In the genomic region with DNA sequence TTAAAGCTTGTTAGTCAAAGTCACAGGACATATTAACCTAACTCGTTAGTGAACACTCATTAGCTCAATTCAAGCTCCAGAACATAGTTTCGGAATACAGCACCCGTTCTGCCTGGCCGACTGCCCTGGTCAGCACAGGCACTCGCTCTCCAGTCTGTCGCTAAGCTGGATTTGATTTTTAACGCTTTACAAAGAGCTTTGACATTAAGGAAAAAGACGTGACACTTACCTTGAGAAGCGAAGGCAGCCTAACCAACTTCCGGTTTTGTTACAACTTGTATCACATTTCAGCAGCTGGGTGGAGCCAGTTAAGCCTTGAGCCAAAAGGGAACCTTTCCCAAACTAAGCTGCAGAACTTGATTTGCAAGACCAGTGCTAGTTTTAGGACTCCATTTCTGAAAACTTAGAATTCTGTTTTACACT, we compare ENCODE assay signal across 8 cellular contexts. TPM values are rescaled to one million over a fixed set of nuclear protein-coding genes. Genes with fewer than 3 reads are reported as not detected.
DNase-seq lines count a peak whose midpoint lies in the region; TF ChIP-seq lines count a peak whose summit lies in the region.

A gene with protein sequence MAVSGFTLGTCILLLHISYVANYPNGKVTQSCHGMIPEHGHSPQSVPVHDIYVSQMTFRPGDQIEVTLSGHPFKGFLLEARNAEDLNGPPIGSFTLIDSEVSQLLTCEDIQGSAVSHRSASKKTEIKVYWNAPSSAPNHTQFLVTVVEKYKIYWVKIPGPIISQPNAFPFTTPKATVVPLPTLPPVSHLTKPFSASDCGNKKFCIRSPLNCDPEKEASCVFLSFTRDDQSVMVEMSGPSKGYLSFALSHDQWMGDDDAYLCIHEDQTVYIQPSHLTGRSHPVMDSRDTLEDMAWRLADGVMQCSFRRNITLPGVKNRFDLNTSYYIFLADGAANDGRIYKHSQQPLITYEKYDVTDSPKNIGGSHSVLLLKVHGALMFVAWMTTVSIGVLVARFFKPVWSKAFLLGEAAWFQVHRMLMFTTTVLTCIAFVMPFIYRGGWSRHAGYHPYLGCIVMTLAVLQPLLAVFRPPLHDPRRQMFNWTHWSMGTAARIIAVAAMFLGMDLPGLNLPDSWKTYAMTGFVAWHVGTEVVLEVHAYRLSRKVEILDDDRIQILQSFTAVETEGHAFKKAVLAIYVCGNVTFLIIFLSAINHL (minus strand): TSS at position 258 of the 423 bp plus-strand sequence. CDS start 17,867 bp downstream, outside the sequence.

- H3K9ac ChIP-seq in iPS-18a (ENCODE audit: low read length), result peak within 1 kb of the TSS; percentile 43
- peak within 1 kb of the TSS; percentile 80 to 94 (median 84) for H3K9ac ChIP-seq in skeletal muscle tissue (ENCODE audit: low read depth in 1 of 3, low read length in 3 of 3)

- H3K27me3 ChIP-seq in iPS-18a (ENCODE audit: control insufficient read depth, insufficient read depth, low read length) (no peaks in the 10 kb centered on the region), skeletal muscle tissue (ENCODE audit: control insufficient read depth in 3 of 3, insufficient read depth in 3 of 3, low read length in 3 of 3) (no peaks in the 10 kb centered on the region)

- H3K4me1 ChIP-seq in iPS-18a (ENCODE audit: control insufficient read depth, low read depth, low read length), result peaks cover 12% of the 10 kb centered on the region
- peaks cover 0 to 5% (median 0%) of the 10 kb centered on the region in 3 donors for H3K4me1 ChIP-seq in skeletal muscle tissue (ENCODE audit: control insufficient read depth in 3 of 3, insufficient read depth in 3 of 3, low read length in 3 of 3)

- H3K9me3 ChIP-seq in iPS-18a (ENCODE audit: control insufficient read depth, low read depth, low read length) (no peaks in the 10 kb centered on the region), skeletal muscle tissue (ENCODE audit: control insufficient read depth in 3 of 3, low read length in 3 of 3) (no peaks in the 10 kb centered on the region)

- CTCF ChIA-PET in HEK293T (lab: Yijun Ruan, JAX), result no interaction called here

- H3K4me3 ChIP-seq in iPS-18a (ENCODE audit: low read length) (peak within 1 kb of the TSS; percentile 78), skeletal muscle tissue (ENCODE audit: low read length in 3 of 3) (peak within 1 kb of the TSS; percentile 76 to 82 (median 79))

- H3K27ac ChIP-seq in iPS-18a (ENCODE audit: low read length) (no peak within 1 kb of the TSS), skeletal muscle tissue (ENCODE audit: low read depth, low read length) (peak within 1 kb of the TSS; percentile 84)

- H3K4me3 Mint-ChIP-seq in brain, result peak within 1 kb of the TSS; percentile 78 to 92 (median 87)

- no peaks in the 10 kb centered on the region for H3K36me3 Mint-ChIP-seq in brain

- H3K9me3 Mint-ChIP-seq in brain, result peaks cover 0 to 4% (median 0%) of the 10 kb centered on the region in 5 experiments

- peaks cover 38% of the 10 kb centered on the region for H3K4me1 Mint-ChIP-seq in brain

- DNase-seq in stimulated activated naive CD4-positive, alpha-beta T cell (lab: John Stamatoyannopoulos, UW), result peak in 4 of 6 experiments; percentile 4 to 50 (median 20)
- no peak for DNase-seq in stimulated activated naive CD4-positive, alpha-beta T cell treated with Interleukin-2 at 50 U/mL for 16 hours (lab: John Stamatoyannopoulos, UW)
- DNase-seq in HEK293T (ENCODE audit: extremely low spot score), result peak; percentile 81
- peak; percentile 74 for DNase-seq in LoVo (ENCODE audit: low spot score)
- peak; percentile 83 for DNase-seq in SIG-M5 treated with dmso at 0.1 percent for 504 hours (lab: John Stamatoyannopoulos, UW; ENCODE audit: unreplicated experiment)

- POLR2A ChIA-PET in HEK293T (lab: Yijun Ruan, JAX), result interaction anchor here (0.9 to 1.2 kb wide), 4 partner anchors 10 to 204 kb away, joined by 3 to 6 read pairs (median 5); a partner anchor contains a TSS

- H3K27ac Mint-ChIP-seq in brain, result peak within 1 kb of the TSS; percentile 14 to 96 (median 83)

- TF ChIP-seq CTCF in brain (conservative IDR thresholded peaks at IDR 0.05), result no peak

- peaks cover 9% of the 10 kb centered on the region for H3K27me3 Mint-ChIP-seq in brain

- no peaks in the 10 kb centered on the region for H3K36me3 ChIP-seq in iPS-18a (ENCODE audit: control insufficient read depth, low read depth, low read length)
- no peaks in the 10 kb centered on the region for H3K36me3 ChIP-seq in skeletal muscle tissue (ENCODE audit: control insufficient read depth in 3 of 3, insufficient read depth in 3 of 3, low read length in 3 of 3)

TF ChIP-seq in HEK293T, 16 proteins besides CTCF, POLR2A, EP300 and RAD21:
- TF ChIP-seq TARDBP (IDR thresholded peaks at IDR 0.05) (no peak), ELF4 (IDR thresholded peaks at IDR 0.05) (peak; percentile 85), LEF1 (IDR thresholded peaks at IDR 0.05; ENCODE audit: borderline replicate concordance) (no peak), L3MBTL2 (conservative IDR thresholded peaks at IDR 0.05) (no peak)

RNA-seq across cellular contexts. Expression of the gene that starts here (rescaled TPM):
- polyA plus RNA-seq in brain (ENCODE audit: insufficient read depth, low read depth, low replicate concordance), result not detected
- 5.7 TPM for total RNA-seq in skeletal muscle tissue
